ENCODE assay signal across 9 cellular contexts in genomic region chr3:143445118-143445517, GRCh38.
A peak's percentile ranks its signal among the peaks of the same experiment; 100 is the strongest.
DNase-seq lines count a peak whose midpoint lies in the region; ATAC-seq and TF ChIP-seq lines count a peak whose summit lies in the region.
"Had no signal": no experiment of that assay in that cellular context is flagged by ENCODE, and none has a peak within 500 bp of the region (broad histone marks: within the 10 kb centered on the region; RNA-seq: fewer than 3 reads in every experiment).

No MANE protein-coding gene starts in this region.

- H3K36me3 ChIP-seq in body of pancreas (replicated peaks in 1 of 2; ENCODE audit: insufficient read depth in 1 of 2, low read depth in 2 of 2): no peaks in the 10 kb centered on the region

- H3K27me3 ChIP-seq in body of pancreas: no peaks in the 10 kb centered on the region

- no peak for TF ChIP-seq POLR2A in body of pancreas (IDR thresholded peaks at IDR 0.05)

- no peaks in the 10 kb centered on the region for H3K9me3 ChIP-seq in body of pancreas

- H3K4me3 ChIP-seq in epithelial cell of proximal tubule (ENCODE audit: low read depth, low read length): no peak overlapping the region
- H3K4me3 ChIP-seq in body of pancreas: no peak overlapping the region

- peak; percentile 62 for ATAC-seq in GM21367 (IDR thresholded peaks at IDR 0.05; ENCODE audit: unreplicated experiment)
- peak; percentile 90 for ATAC-seq in HG03432 (IDR thresholded peaks at IDR 0.05; ENCODE audit: unreplicated experiment)
- ATAC-seq in HG02970 (IDR thresholded peaks at IDR 0.05; ENCODE audit: low FRiP score, unreplicated experiment): no peak
- ATAC-seq in body of pancreas: no peak

- in situ Hi-C loops in GM13976 (cut with MboI; ENCODE audit: low sequenced_read_pairs, unreplicated experiment): no loop called here

- 69 to 80% methylated on average over 2 of the region's 2 CpGs for WGBS in body of pancreas, 2 donors

- no peaks in the 10 kb centered on the region for H3K4me1 ChIP-seq in body of pancreas

- intact Hi-C loops in body of pancreas (cut with DNase I): no loop called here

- TF ChIP-seq CTCF in GM13976 (IDR thresholded peaks at IDR 0.05; ENCODE audit: borderline replicate concordance, control extremely low read depth, extremely low read depth, insufficient read depth, missing control alignments): no peak
- TF ChIP-seq CTCF in epithelial cell of proximal tubule (conservative IDR thresholded peaks at IDR 0.05; ENCODE audit: low read depth, low read length): no peak
- no peak for TF ChIP-seq CTCF in body of pancreas (IDR thresholded peaks at IDR 0.05)

- H3K27ac ChIP-seq in body of pancreas: no peak overlapping the region

- DNase-seq in GM13976 (ENCODE audit: low spot score) (peak; percentile 37), epithelial cell of proximal tubule (ENCODE audit: low read depth) (peak; percentile 66), NOMO-1 (lab: John Stamatoyannopoulos, UW; ENCODE audit: unreplicated experiment in 2 of 2) (no peak), body of pancreas (no peak)
- DNase-seq in stimulated activated CD8-positive, alpha-beta memory T cell treated with anti-CD3 and anti-CD28 coated beads, Interleukin-4, amount 100 ng/mL, for 48 hours: no peak
- DNase-seq: SIG-M5 had no signal

Comparison
In these comparisons a context has a peak if more than half of its experiments do, and no peak if none do; other contexts are left out.
1. DNase-seq: peak in GM13976 (single experiment) and epithelial cell of proximal tubule (single experiment); none in NOMO-1 (0 of 2), stimulated activated CD8-positive, alpha-beta memory T cell treated with anti-CD3 and anti-CD28 coated beads, Interleukin-4, amount 100 ng/mL, for 48 hours (single experiment) and body of pancreas (0 of 4).
2. ATAC-seq: peak in GM21367 (single experiment) and HG03432 (single experiment); none in HG02970 (single experiment) and body of pancreas (single experiment).